Comparison of ENCODE assay signal across 8 cellular contexts in genomic region chr6:122399348-122400120, GRCh38. TPM values are rescaled to one million over a fixed set of nuclear protein-coding genes. Genes with fewer than 3 reads are reported as not detected.
DNase-seq lines count a peak whose midpoint lies in the region; ATAC-seq, FAIRE-seq and TF ChIP-seq lines count a peak whose summit lies in the region.

HSF2 (plus strand) TSS chr6:122399652; CDS start chr6:122399738, 86 bp downstream.

- no peaks in the 10 kb centered on the region for H3K9me3 ChIP-seq in OCI-LY3 (ENCODE audit: insufficient read depth, low read length)
- no peaks in the 10 kb centered on the region for H3K9me3 ChIP-seq in mucosa of descending colon

- H3K4me3 ChIP-seq in OCI-LY3 (ENCODE audit: low read length) (peak within 1 kb of the TSS; percentile 100), epithelial cell of esophagus (ENCODE audit: low read length) (peak within 1 kb of the TSS; percentile 95), mucosa of descending colon (peak within 1 kb of the TSS; percentile 95)

- no peaks in the 10 kb centered on the region for H3K27me3 ChIP-seq in OCI-LY3 (ENCODE audit: low read depth, low read length)

- peak within 1 kb of the TSS; percentile 98 for H3K9ac ChIP-seq in OCI-LY3 (ENCODE audit: low read length)

- H2AFZ ChIP-seq in OCI-LY3 (ENCODE audit: low read depth, low read length): peak within 1 kb of the TSS; percentile 94

- DNase-seq in D721Med (ENCODE audit: insufficient read length, low spot score) (peak; percentile 44), HuH-7 (ENCODE audit: low spot score) (peak; percentile 93), activated T-cell treated with anti-CD3 and anti-CD28 coated beads for 1 hour (ENCODE audit: low read depth) (peak; percentile 77), epithelial cell of esophagus (ENCODE audit: low read depth) (peak; percentile 99), mucosa of descending colon (peak; percentile 94 to 98 (median 96))
- DNase-seq in stimulated activated CD8-positive, alpha-beta memory T cell treated with anti-CD3 and anti-CD28 coated beads, Interleukin-4, amount 100 ng/mL, for 24 hours (ENCODE audit: low read depth): peak; percentile 89

- H4K20me1 ChIP-seq in OCI-LY3 (ENCODE audit: insufficient read depth, low read length): peaks cover 22% of the 10 kb centered on the region; the same call in 1 of the 2 replicates

- H3K36me3 ChIP-seq in OCI-LY3 (replicated peaks; ENCODE audit: low read depth, low read length) (no peaks in the 10 kb centered on the region), mucosa of descending colon (ENCODE audit: low read depth) (no peaks in the 10 kb centered on the region)

- ATAC-seq in GM21515 (IDR thresholded peaks at IDR 0.05; ENCODE audit: unreplicated experiment) (peak; percentile 99), mucosa of descending colon (peak; percentile 99)

- peaks cover 50% of the 10 kb centered on the region for H3K79me2 ChIP-seq in OCI-LY3 (ENCODE audit: low read length)

- FAIRE-seq in D721Med (lab: Jason Lieb, UNC): no peak

- intact Hi-C loops in mucosa of descending colon (cut with DNase I, micrococcal nuclease): no loop called here

- peak within 1 kb of the TSS; percentile 62 for H3K27ac ChIP-seq in OCI-LY3 (ENCODE audit: low read length)

- TF ChIP-seq CTCF in D721Med (IDR thresholded peaks at IDR 0.05; ENCODE audit: insufficient read depth, missing control alignments) (peak; percentile 12), OCI-LY3 (IDR thresholded peaks at IDR 0.05; ENCODE audit: low read depth, low read length) (no peak), epithelial cell of esophagus (IDR thresholded peaks at IDR 0.05; ENCODE audit: insufficient read depth, low read depth, low read length, missing control alignments) (peak; percentile 23), mucosa of descending colon (IDR thresholded peaks at IDR 0.05) (no peak)

- peak within 1 kb of the TSS; percentile 75 for H3K4me2 ChIP-seq in OCI-LY3 (ENCODE audit: low read length)

- H3K4me1 ChIP-seq in OCI-LY3 (ENCODE audit: low read length) (peaks cover 12% of the 10 kb centered on the region), mucosa of descending colon (ENCODE audit: low read depth) (peaks cover 7% of the 10 kb centered on the region)

RNA-seq across cellular contexts. Expression of gene HSF2, which starts in this region (rescaled TPM):
- total RNA-seq in mucosa of descending colon: 10 to 100 TPM in 1 of 3 donors, 1 to 10 TPM in 2; 5.4 to 11.8 (median 6.1) TPM

Comparison
In these comparisons a context has a peak if more than half of its experiments do, and no peak if none do; other contexts are left out.
1. Peak in every context shown above with its lines: DNase-seq, ATAC-seq, H3K4me3 ChIP-seq and H3K27ac ChIP-seq.
2. DNase-seq: peak in every context shown above with its lines; median percentile 99 in epithelial cell of esophagus; 96 in mucosa of descending colon; 93 in HuH-7; 89 in stimulated activated CD8-positive, alpha-beta memory T cell treated with anti-CD3 and anti-CD28 coated beads, Interleukin-4, amount 100 ng/mL, for 24 hours; 77 in activated T-cell treated with anti-CD3 and anti-CD28 coated beads for 1 hour; 44 in D721Med.
3. CTCF ChIP-seq: peak in D721Med (single experiment) and epithelial cell of esophagus (single experiment); none in OCI-LY3 (single experiment) and mucosa of descending colon (single experiment).